ENCODE assay signal across 9 cellular contexts in the genomic region with DNA sequence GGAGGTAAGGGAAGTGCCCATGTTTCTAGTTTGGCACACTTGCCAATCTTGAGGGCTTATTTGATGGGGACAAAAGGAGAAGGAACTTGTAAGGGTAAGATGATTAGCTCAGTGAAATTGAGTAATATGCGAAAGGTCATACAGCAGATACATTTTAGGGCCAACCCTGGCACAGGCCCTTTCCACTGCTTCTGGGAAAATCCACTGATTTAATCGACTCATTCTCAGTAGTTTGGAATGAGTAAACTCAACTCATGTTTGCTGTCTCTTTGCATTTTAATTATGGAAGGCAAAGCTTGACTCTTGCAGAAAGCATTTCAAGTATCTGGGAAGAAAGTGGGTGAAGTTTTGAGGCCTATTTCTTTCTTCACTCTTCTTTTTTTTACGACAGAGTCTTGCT. TPM values are rescaled to one million over a fixed set of nuclear protein-coding genes. Genes with fewer than 3 reads are reported as not detected.
DNase-seq lines count a peak whose midpoint lies in the region; ATAC-seq and TF ChIP-seq lines count a peak whose summit lies in the region.
"Had no signal": no experiment of that assay in that cellular context is flagged by ENCODE, and none has a peak within 500 bp of the region (broad histone marks: within the 10 kb centered on the region; RNA-seq: fewer than 3 reads in every experiment).

No MANE protein-coding gene starts in this region.

- POLR2A ChIA-PET in AG04449 (lab: Yijun Ruan, JAX): interaction anchor here (0.8 to 1.2 kb wide), 3 partner anchors 20 to 83 kb away, joined by 3 to 9 read pairs (median 5); partner anchors contain the start of genes PHF20 and RBM39

- H3K27ac ChIP-seq in HL-60 (replicated peaks) (peak overlapping the region; percentile 50), lower lobe of right lung (peak overlapping the region; percentile 55)

- intact Hi-C loops in lower lobe of right lung (cut with DNase I): no loop called here

- H3K27me3 ChIP-seq in HL-60 (ENCODE audit: insufficient read depth, poor library complexity, severe bottlenecking): no peaks in the 10 kb centered on the region
- H3K27me3 ChIP-seq in lower lobe of right lung (ENCODE audit: low read depth): no peaks in the 10 kb centered on the region

- ATAC-seq in lower lobe of right lung (peak; percentile 78 to 80), GM18511 (IDR thresholded peaks at IDR 0.05; ENCODE audit: unreplicated experiment) (no peak), HG03280 (IDR thresholded peaks at IDR 0.05; ENCODE audit: unreplicated experiment) (no peak), HG03432 (IDR thresholded peaks at IDR 0.05; ENCODE audit: unreplicated experiment) (no peak)

- DNase-seq in AG04449 (ENCODE audit: low read depth, low spot score): peak; percentile 91
- DNase-seq in HL-60 (ENCODE audit: low read depth in 1 of 2, low spot score in 1 of 2): peak; percentile 67 to 82
- DNase-seq in amniotic stem cell (lab: John Stamatoyannopoulos, UW): peak; percentile 77
- DNase-seq in lower lobe of right lung: no peak
- DNase-seq in germinal center (ENCODE audit: low spot score): no peak
- DNase-seq: activated naive CD4-positive, alpha-beta T cell treated with anti-CD3 and anti-CD28 coated beads, Interleukin-2, amount 10 ng/mL, durations not matched to agents 7 days and 5 days had no signal

- TF ChIP-seq CTCF in AG04449 (IDR thresholded peaks at IDR 0.05; ENCODE audit: insufficient read depth, low read length, missing control alignments) (no peak), HL-60 (IDR thresholded peaks at IDR 0.05; ENCODE audit: insufficient read depth, low read length) (no peak), lower lobe of right lung (IDR thresholded peaks at IDR 0.05) (no peak)

- H3K4me1 ChIP-seq in lower lobe of right lung: peaks cover 26% of the 10 kb centered on the region

- CTCF ChIA-PET in AG04449 (lab: Yijun Ruan, JAX): no interaction called here

- H3K4me3 ChIP-seq in AG04449 (ENCODE audit: low read depth, low read length): no peak overlapping the region
- H3K4me3 ChIP-seq in HL-60 (replicated peaks; ENCODE audit: insufficient read depth, low read length): no peak overlapping the region
- H3K4me3 ChIP-seq in lower lobe of right lung: no peak overlapping the region

- no peaks in the 10 kb centered on the region for H3K9me3 ChIP-seq in lower lobe of right lung

- peaks cover 4% of the 10 kb centered on the region for H3K36me3 ChIP-seq in lower lobe of right lung

RNA-seq across cellular contexts. Expression of gene PHF20, which starts 20.0 kb away (rescaled TPM):
- 47.9 TPM for total RNA-seq in lower lobe of right lung

RNA-seq across cellular contexts. Expression of gene RBM39, which starts 49.8 kb away (rescaled TPM):
- 299 TPM for total RNA-seq in lower lobe of right lung

Comparison
In these comparisons a context has a peak if more than half of its experiments do, and no peak if none do; other contexts are left out.
1. DNase-seq: peak in AG04449 (single experiment), HL-60 (2 of 2) and amniotic stem cell (single experiment); none in lower lobe of right lung (single experiment) and germinal center (single experiment).
2. ATAC-seq: peak in lower lobe of right lung (2 of 2); none in GM18511 (single experiment), HG03280 (single experiment) and HG03432 (single experiment).